ENCODE assay signal across 8 cellular contexts in genomic region chr2:237201461-237202287, GRCh38.
DNase-seq lines count a peak whose midpoint lies in the region; ATAC-seq, FAIRE-seq and TF ChIP-seq lines count a peak whose summit lies in the region.

No MANE protein-coding gene starts in this region.

- H3K27ac Mint-ChIP-seq in neural crest cell (ENCODE audit: unreplicated experiment): peak overlapping the region; percentile 64
- no peak overlapping the region for H3K27ac Mint-ChIP-seq in type B pancreatic cell

- H3K4me3 ChIP-seq in K562: no peak overlapping the region

- H3K9me3 Mint-ChIP-seq in neural crest cell: no peaks in the 10 kb centered on the region
- H3K9me3 Mint-ChIP-seq in type B pancreatic cell: no peaks in the 10 kb centered on the region

- TF ChIP-seq CTCF in K562 (IDR thresholded peaks at IDR 0.05 in 2 of 3, conservative IDR thresholded peaks at IDR 0.05 in 1 of 3; ENCODE audit: insufficient read depth in 2 of 3, low read depth in 1 of 3, low read length in 3 of 3): no peak
- no peak for TF ChIP-seq CTCF in neural crest cell (conservative IDR thresholded peaks at IDR 0.05)
- TF ChIP-seq CTCF in type B pancreatic cell (conservative IDR thresholded peaks at IDR 0.05): no peak

- H3K4me1 ChIP-seq in K562 (replicated peaks in 1 of 2; ENCODE audit: control insufficient read depth in 2 of 2, insufficient read depth in 2 of 2, low read length in 2 of 2): peaks cover 11 to 15% of the 10 kb centered on the region in 2 experiments; a peak in 3 of 5 replicates

- TF ChIP-seq RAD21 in K562 (CRISPR knock-in tag; conservative IDR thresholded peaks at IDR 0.05 in 1 of 2, IDR thresholded peaks at IDR 0.05 in 1 of 2): no peak

- no peaks in the 10 kb centered on the region for H3K9me3 ChIP-seq in K562 (replicated peaks; ENCODE audit: control insufficient read depth, insufficient read depth, low read depth, low read length)

- no peaks in the 10 kb centered on the region for H3K36me3 ChIP-seq in K562 (ENCODE audit: control insufficient read depth, insufficient read depth, low read length)

- DNase-seq in K562 (ENCODE audit: extremely low read depth in 1 of 4, low spot score in 3 of 4) (peak; percentile 77 to 82 (median 80)), neural crest cell (ENCODE audit: low read depth, low spot score) (no peak), type B pancreatic cell (ENCODE audit: extremely low spot score, unreplicated experiment) (no peak), NCI-H510A treated with DMSO at 0.1 percent for 48 hours (lab: John Stamatoyannopoulos, UW) (no peak), superior temporal gyrus (ENCODE audit: extremely low spot score) (no peak)
- DNase-seq in stimulated activated CD4-positive, alpha-beta T cell treated with anti-CD3 and anti-CD28 coated beads, Interleukin-1b, Interleukin-23, amount 100 ng/mL, for 48 hours: no peak

- intact Hi-C loops in K562 (cut with micrococcal nuclease): no loop called here

- H3K79me2 ChIP-seq in K562 (ENCODE audit: control insufficient read depth, insufficient read depth, low read length): no peaks in the 10 kb centered on the region

- H3K36me3 Mint-ChIP-seq in neural crest cell (ENCODE audit: low read depth) (no peaks in the 10 kb centered on the region), type B pancreatic cell (no peaks in the 10 kb centered on the region)

- no peaks in the 10 kb centered on the region for H3K9me1 ChIP-seq in K562 (ENCODE audit: control insufficient read depth, insufficient read depth, low read length)

- TF ChIP-seq POLR2A in K562 (conservative IDR thresholded peaks at IDR 0.05): no peak

- no peak; the same call in 1 of the 2 replicates for TF ChIP-seq EP300 in K562 (IDR thresholded peaks at IDR 0.05; ENCODE audit: low read length)

- H4K20me1 ChIP-seq in K562 (replicated peaks; ENCODE audit: control insufficient read depth, insufficient read depth, low read length): no peaks in the 10 kb centered on the region

- CTCF ChIA-PET in K562 (lab: Yijun Ruan, JAX; ENCODE audit: low intra/inter-chr PET ratio): interaction anchor here (0.6 kb wide), 1 partner anchor 441 kb away, joined by 5 read pairs; no protein-coding TSS in a partner anchor

- ATAC-seq in GM18520 (IDR thresholded peaks at IDR 0.05; ENCODE audit: unreplicated experiment): peak; percentile 82
- peak; percentile 80 for ATAC-seq in HG03280 (IDR thresholded peaks at IDR 0.05; ENCODE audit: unreplicated experiment)
- ATAC-seq in K562: peak; percentile 99

- H3K27me3 ChIP-seq in K562 (ENCODE audit: control insufficient read depth in 2 of 2, insufficient read depth in 2 of 2, low read length in 2 of 2): peaks cover 0 to 12% of the 10 kb centered on the region in 2 experiments; a peak in 2 of 5 replicates

- H2AFZ ChIP-seq in K562 (ENCODE audit: low read depth, low read length): no peak overlapping the region

- no TSS peak for BruUV-seq in K562 (replicated peaks; lab: Mats Ljungman, UMichigan)

- no peak overlapping the region for H3K4me3 Mint-ChIP-seq in neural crest cell
- H3K4me3 Mint-ChIP-seq in type B pancreatic cell: no peak overlapping the region

- peak overlapping the region; percentile 37; the same call in 1 of the 2 replicates for H3K4me2 ChIP-seq in K562 (ENCODE audit: insufficient read depth, low read length)

- peak; percentile 93 for FAIRE-seq in K562 (lab: Jason Lieb, UNC)

- 4% methylated on average over 11 of the region's 14 CpGs for WGBS in K562 (ENCODE audit: insufficient coverage, low coverage, missing lambda C conversion rate)

- in situ Hi-C loops in K562 (cut with MboI): no loop called here

- no peak overlapping the region for H3K27ac ChIP-seq in K562 (ENCODE audit: extremely low read depth, low read depth, low read length)

- POLR2A ChIA-PET in K562 (lab: Yijun Ruan, JAX): no interaction called here

- H3K27me3 Mint-ChIP-seq in neural crest cell (ENCODE audit: low read depth) (peaks cover 2% of the 10 kb centered on the region), type B pancreatic cell (no peaks in the 10 kb centered on the region)

- H3K4me1 Mint-ChIP-seq in neural crest cell: peaks cover 40% of the 10 kb centered on the region
- peaks cover 42% of the 10 kb centered on the region for H3K4me1 Mint-ChIP-seq in type B pancreatic cell (ENCODE audit: unreplicated experiment)

- H3K9ac ChIP-seq in K562 (ENCODE audit: insufficient read depth in 1 of 2, low read depth in 2 of 2, low read length in 2 of 2): no peak overlapping the region; a peak in 1 of 4 replicates

TF ChIP-seq in K562, 482 proteins besides CTCF, POLR2A, EP300 and RAD21 (continues in another document):
- TF ChIP-seq ZNF766 (CRISPR knock-in tag; conservative IDR thresholded peaks at IDR 0.05) (0 out of 2 replicates have a peak, but pooled peaks have one; percentile 28), KDM1A (IDR thresholded peaks at IDR 0.05) (peak; percentile 47 to 48; a peak in 2 of 4 replicates), ZNF707 (CRISPR knock-in tag; conservative IDR thresholded peaks at IDR 0.05) (no peak), ARID1B (IDR thresholded peaks at IDR 0.05) (peak; percentile 86), FOS (IDR thresholded peaks at IDR 0.05; ENCODE audit: extremely low read depth, insufficient read length) (peak; percentile 66), ATF7 (IDR thresholded peaks at IDR 0.05) (peak; percentile 64; the same call in 1 of the 2 replicates), RNF2 (IDR thresholded peaks at IDR 0.05) (peak; percentile 52), EGR1 (conservative IDR thresholded peaks at IDR 0.05) (peak; percentile 80), JUN (IDR thresholded peaks at IDR 0.05; ENCODE audit: borderline replicate concordance, low read depth, low read length) (peak; percentile 95), JUN (CRISPR knock-in tag; IDR thresholded peaks at IDR 0.05; ENCODE audit: borderline replicate concordance) (no peak), GTF3C2 (IDR thresholded peaks at IDR 0.05; ENCODE audit: borderline replicate concordance, extremely low read depth, insufficient read length) (no peak), BHLHE40 (IDR thresholded peaks at IDR 0.05; ENCODE audit: low read length) (peak; percentile 46; the same call in 1 of the 2 replicates), NFIX (CRISPR knock-in tag; IDR thresholded peaks at IDR 0.05; ENCODE audit: low read depth) (no peak), MYNN (IDR thresholded peaks at IDR 0.05) (peak; percentile 15; the same call in 1 of the 2 replicates), MYNN (CRISPR knock-in tag; IDR thresholded peaks at IDR 0.05) (no peak), HOXB6 (CRISPR knock-in tag; IDR thresholded peaks at IDR 0.05; ENCODE audit: borderline replicate concordance) (no peak), CBFA2T3 (IDR thresholded peaks at IDR 0.05) (peak; percentile 60), DPF2 (IDR thresholded peaks at IDR 0.05) (peak; percentile 88), ZNF324 (CRISPR knock-in tag; IDR thresholded peaks at IDR 0.05) (no peak), SMARCC2 (IDR thresholded peaks at IDR 0.05; ENCODE audit: low read depth) (peak; percentile 87), RCOR1 (IDR thresholded peaks at IDR 0.05; ENCODE audit: borderline replicate concordance in 1 of 2, low read depth in 2 of 2, low read length in 2 of 2) (peak in 1 of 2 experiments; percentile 44; a peak in 1 of 4 replicates), SMARCE1 (IDR thresholded peaks at IDR 0.05) (peak; percentile 92), CSDE1 (IDR thresholded peaks at IDR 0.05) (no peak), ZNF77 (CRISPR knock-in tag; IDR thresholded peaks at IDR 0.05) (no peak)

Comparison
In these comparisons a context has a peak if more than half of its experiments do, and no peak if none do; other contexts are left out.
1. DNase-seq: peak in K562 (4 of 4); none in neural crest cell (single experiment), stimulated activated CD4-positive, alpha-beta T cell treated with anti-CD3 and anti-CD28 coated beads, Interleukin-1b, Interleukin-23, amount 100 ng/mL, for 48 hours (single experiment), type B pancreatic cell (single experiment), NCI-H510A treated with DMSO at 0.1 percent for 48 hours (single experiment) and superior temporal gyrus (single experiment).
2. Peak in every context shown above with its lines, with median percentiles within 50 percentile points of each other: ATAC-seq.